2 cellular contexts compared by ENCODE assay signal in genomic region chr19:16944626-16945363, GRCh38.
TF ChIP-seq lines count a peak whose summit lies in the region.

No MANE protein-coding gene starts in this region.

TF ChIP-seq in H1, 55 proteins besides CTCF, POLR2A, EP300 and RAD21 (continued from another document):
- TF ChIP-seq MAFK (IDR thresholded peaks at IDR 0.05; ENCODE audit: low read depth, low read length) (peak; percentile 45; the same call in 1 of the 2 replicates), SIX5 (IDR thresholded peaks at IDR 0.05; ENCODE audit: low read depth, low read length) (no peak), GABPA (IDR thresholded peaks at IDR 0.05; ENCODE audit: borderline replicate concordance, insufficient read depth, low read length) (no peak), POLR2AphosphoS5 (IDR thresholded peaks at IDR 0.05; ENCODE audit: low read depth, low read length) (no peak), BACH1 (IDR thresholded peaks at IDR 0.05; ENCODE audit: low read length) (peak; percentile 68), CHD1 (IDR thresholded peaks at IDR 0.05; ENCODE audit: low read depth, low read length) (no peak), ZNF274 (IDR thresholded peaks at IDR 0.05; ENCODE audit: borderline replicate concordance, extremely low read depth, low read length) (no peak), BCL11A (IDR thresholded peaks at IDR 0.05; ENCODE audit: low read depth in 2 of 2, low read length in 2 of 2) (no peak), HDAC6 (IDR thresholded peaks at IDR 0.05; ENCODE audit: low read depth, low read length) (no peak), CBX8 (IDR thresholded peaks at IDR 0.05; ENCODE audit: borderline replicate concordance, low read depth, low read length) (no peak), PHF8 (conservative IDR thresholded peaks at IDR 0.05; ENCODE audit: low read depth, low read length) (no peak), YY1 (IDR thresholded peaks at IDR 0.05; ENCODE audit: low read depth, low read length) (no peak), TAF1 (IDR thresholded peaks at IDR 0.05; ENCODE audit: low read depth, low read length) (no peak)
- TF ChIP-seq, protein P1, sequence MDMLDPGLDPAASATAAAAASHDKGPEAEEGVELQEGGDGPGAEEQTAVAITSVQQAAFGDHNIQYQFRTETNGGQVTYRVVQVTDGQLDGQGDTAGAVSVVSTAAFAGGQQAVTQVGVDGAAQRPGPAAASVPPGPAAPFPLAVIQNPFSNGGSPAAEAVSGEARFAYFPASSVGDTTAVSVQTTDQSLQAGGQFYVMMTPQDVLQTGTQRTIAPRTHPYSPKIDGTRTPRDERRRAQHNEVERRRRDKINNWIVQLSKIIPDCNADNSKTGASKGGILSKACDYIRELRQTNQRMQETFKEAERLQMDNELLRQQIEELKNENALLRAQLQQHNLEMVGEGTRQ (IDR thresholded peaks at IDR 0.05; ENCODE audit: low read length), result no peak

TF ChIP-seq in SK-N-SH, 30 proteins besides CTCF, POLR2A, EP300 and RAD21:
- TF ChIP-seq NRF1 (IDR thresholded peaks at IDR 0.05; ENCODE audit: low read depth, low read length) (no peak), NFIC (IDR thresholded peaks at IDR 0.05; ENCODE audit: borderline replicate concordance) (no peak)
